Comparison of ENCODE assay signal across 20 cellular contexts in the genomic region with DNA sequence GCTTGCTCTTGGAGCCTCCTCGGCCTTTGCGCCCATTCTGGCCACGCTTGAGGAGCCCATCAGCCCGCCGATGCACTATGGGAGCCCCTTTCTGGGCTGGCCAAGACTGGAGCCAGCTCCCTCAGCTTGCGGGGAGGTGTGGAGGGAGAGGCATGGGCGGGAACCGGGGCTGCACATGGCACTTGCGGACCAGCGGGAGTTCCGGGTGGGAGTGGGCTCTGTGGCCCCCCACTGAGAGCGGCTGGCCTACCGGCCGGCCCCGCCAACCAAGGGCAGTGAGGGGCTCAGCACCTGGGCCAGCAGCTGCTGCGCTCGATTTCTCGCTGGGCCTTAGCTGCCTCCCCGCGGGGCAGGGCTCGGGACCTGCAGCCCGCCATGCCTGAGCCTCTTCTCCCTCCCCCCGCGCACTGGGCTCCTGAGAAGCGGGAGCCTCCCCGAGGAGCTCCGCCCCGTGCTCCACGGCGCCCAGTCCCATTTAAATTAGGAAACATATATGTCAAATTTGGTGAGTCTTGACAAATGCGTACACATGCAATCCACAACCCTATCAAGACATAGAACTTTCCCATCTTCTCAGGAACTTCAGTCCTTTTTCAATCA.
"Had no signal": no experiment of that assay in that cellular context is flagged by ENCODE, and none has a peak within 500 bp of the region (broad histone marks: within the 10 kb centered on the region; RNA-seq: fewer than 3 reads in every experiment).

No MANE protein-coding gene starts in this region.

- H3K4me2 ChIP-seq: SK-N-SH had no signal

- H3K27ac ChIP-seq: RWPE1 had no signal

- ATAC-seq: Panc1, PC-3 had no signal

- H3K4me3 ChIP-seq: MG63 had no signal

- DNase-seq: Karpas-422; KG1; MG63; NCI-H1092 treated with DMSO at 0.1 percent for 48 hours; NCI-H1436; NCI-H187; NCI-H2029; NCI-H2081 treated with DMSO at 0.1 percent for 48 hours; NCI-H2171 treated with DMSO at 0.1 percent for 48 hours; NCI-H2227 treated with DMSO at 0.1 percent for 48 hours; NCI-H524 treated with DMSO at 0.1 percent for 48 hours; NCI-H69; NCI-H774; NK-92 treated with Interleukin-12 subunit alpha and Interleukin-12 subunit beta, amount 100 ng/mL, for 24 hours; PC-3; SHP77; SK-N-SH; SW 1271 had no signal

- H3K9me3 ChIP-seq: MG63, SK-N-SH had no signal

- H3K36me3 ChIP-seq: MG63 had no signal

- H3K27me3 ChIP-seq: MG63 had no signal

- H3K9ac ChIP-seq: SK-N-SH had no signal
